Comparison of ENCODE assay signal across 26 cellular contexts in genomic region chr5:176711883-176712282, GRCh38.
"Had no signal": no experiment of that assay in that cellular context is flagged by ENCODE, and none has a peak within 500 bp of the region (broad histone marks: within the 10 kb centered on the region; RNA-seq: fewer than 3 reads in every experiment).

No MANE protein-coding gene starts in this region.

- H3K4me1 ChIP-seq: heart left ventricle, suprapubic skin, thyroid gland had no signal

- H3K9me3 Mint-ChIP-seq: type B pancreatic cell had no signal

- ATAC-seq: esophagus mucosa, heart left ventricle, left cardiac atrium, left ventricle myocardium superior, right cardiac atrium had no signal

- H3K27ac ChIP-seq: dorsolateral prefrontal cortex, heart left ventricle, ovary, suprapubic skin, thyroid gland had no signal

- H3K27ac Mint-ChIP-seq: naive B cell, nephron, progenitor cell of endocrine pancreas, type B pancreatic cell had no signal

- H3K4me3 Mint-ChIP-seq: nephron, type B pancreatic cell had no signal

- H3K36me3 ChIP-seq: heart left ventricle, ovary, suprapubic skin, thyroid gland had no signal

- H3K36me3 Mint-ChIP-seq: type B pancreatic cell had no signal

- H3K4me1 Mint-ChIP-seq: naive B cell had no signal

- DNase-seq: cortex of kidney; dorsolateral prefrontal cortex; effector CD8-positive, alpha-beta T cell; heart left ventricle; hippocampal formation; kidney; left cardiac atrium; left ventricle myocardium superior; mesenchymal stem cell; naive B cell; ovary; right cardiac atrium; small intestine; stimulated activated CD4-positive, alpha-beta T cell treated with anti-CD3 and anti-CD28 coated beads, Interleukin-12 subunit alpha, Interleukin-12 subunit beta, amount 100 ng/mL, for 4 hours; stimulated activated CD4-positive, alpha-beta T cell treated with anti-CD3 and anti-CD28 coated beads, Interleukin-2, amount 100 ng/mL, for 48 hours; stimulated activated naive CD4-positive, alpha-beta T cell treated with Interleukin-2 at 50 U/mL for 16 hours; thyroid gland had no signal

- H3K9me3 ChIP-seq: thyroid gland had no signal

- H3K27me3 ChIP-seq: ovary, thyroid gland had no signal

- FAIRE-seq: endometrium, frontal cortex, kidney, small intestine, urothelium cell line had no signal

- H3K4me3 ChIP-seq: dorsolateral prefrontal cortex, heart left ventricle, lung, ovary, suprapubic skin, thyroid gland had no signal
